In the genomic region with DNA sequence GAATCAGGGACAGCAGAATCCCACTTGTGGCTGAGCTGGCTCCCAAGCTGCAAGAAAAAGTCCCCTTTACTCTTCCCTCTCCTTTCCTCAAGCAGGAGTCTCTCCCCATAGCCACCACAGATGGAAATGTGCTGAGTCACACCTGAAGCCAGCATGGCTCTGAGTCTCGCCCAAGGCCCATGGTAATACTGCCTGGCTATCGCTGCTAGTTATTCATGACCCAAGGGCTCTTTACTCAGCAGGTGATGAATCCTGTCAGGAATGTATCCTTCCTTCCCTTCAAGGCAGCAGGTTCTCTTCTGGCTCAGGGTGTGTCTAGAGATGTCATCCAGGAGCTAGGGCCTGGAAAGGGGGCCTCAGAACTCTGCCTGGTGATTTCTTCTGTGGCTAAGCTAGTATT, we compare ENCODE assay signal across 15 cellular contexts.
DNase-seq lines count a peak whose midpoint lies in the region; ATAC-seq and TF ChIP-seq lines count a peak whose summit lies in the region.
"Had no signal": no experiment of that assay in that cellular context is flagged by ENCODE, and none has a peak within 500 bp of the region (broad histone marks: within the 10 kb centered on the region; RNA-seq: fewer than 3 reads in every experiment).

No MANE protein-coding gene starts in this region.

- H3F3A ChIP-seq in GM23338 (replicated peaks; ENCODE audit: low read depth) (no peaks in the 10 kb centered on the region), PC-9 (ENCODE audit: insufficient read depth, low read depth) (no peaks in the 10 kb centered on the region)

- H4K20me1 ChIP-seq in GM23338 (replicated peaks; ENCODE audit: insufficient read depth), result no peaks in the 10 kb centered on the region
- H4K20me1 ChIP-seq in PC-9 (ENCODE audit: insufficient read depth), result no peaks in the 10 kb centered on the region

- no peak for TF ChIP-seq POLR2A in transverse colon (IDR thresholded peaks at IDR 0.05)
- no peak for TF ChIP-seq POLR2A in right lobe of liver (IDR thresholded peaks at IDR 0.05)

- peaks cover 25% of the 10 kb centered on the region for H3K9me3 Mint-ChIP-seq in GM23338
- H3K9me3 Mint-ChIP-seq in endodermal cell, result peaks cover 16% of the 10 kb centered on the region

- no peak overlapping the region for H3K18ac ChIP-seq in mesendoderm (ENCODE audit: low read length)

- H3K4me3 ChIP-seq in GM23338 (no peak overlapping the region), PC-9 (no peak overlapping the region), endodermal cell (ENCODE audit: low read length) (no peak overlapping the region), mesendoderm (ENCODE audit: low read length) (no peak overlapping the region), transverse colon (no peak overlapping the region), right lobe of liver (no peak overlapping the region), BE2C (ENCODE audit: low read depth, low read length) (no peak overlapping the region)

- BruUV-seq in PC-9 (replicated peaks; lab: Mats Ljungman, UMichigan), result no TSS peak

- H3K27ac ChIP-seq in GM23338 (ENCODE audit: low read depth), result no peak overlapping the region
- H3K27ac ChIP-seq in PC-9, result no peak overlapping the region
- no peak overlapping the region for H3K27ac ChIP-seq in endodermal cell (ENCODE audit: low read depth, low read length)
- H3K27ac ChIP-seq in mesendoderm (ENCODE audit: low read depth, low read length), result no peak overlapping the region
- no peak overlapping the region for H3K27ac ChIP-seq in transverse colon
- no peak overlapping the region for H3K27ac ChIP-seq in right lobe of liver
- H3K27ac ChIP-seq: C4-2B had no signal

- H3K23ac ChIP-seq in mesendoderm (ENCODE audit: low read length), result no peak overlapping the region

- H3K27me3 ChIP-seq in GM23338 (ENCODE audit: insufficient read depth) (no peaks in the 10 kb centered on the region), PC-9 (ENCODE audit: insufficient read depth, low read depth) (no peaks in the 10 kb centered on the region), endodermal cell (ENCODE audit: control insufficient read depth, insufficient read depth, low read length, poor library complexity, severe bottlenecking) (no peaks in the 10 kb centered on the region), mesendoderm (ENCODE audit: insufficient read depth, low read length, poor library complexity) (no peaks in the 10 kb centered on the region), transverse colon (no peaks in the 10 kb centered on the region), right lobe of liver (no peaks in the 10 kb centered on the region), BE2C (no peaks in the 10 kb centered on the region)

- POLR2A ChIA-PET in PC-9 (lab: Charles Lee; ENCODE audit: unreplicated experiment), result no interaction called here

- no peak overlapping the region for H3K9ac ChIP-seq in endodermal cell (ENCODE audit: extremely low read depth, low read length, poor library complexity, severe bottlenecking)
- no peak overlapping the region for H3K9ac ChIP-seq in mesendoderm (ENCODE audit: low read length)

- no peak overlapping the region for H4K8ac ChIP-seq in mesendoderm (ENCODE audit: low read depth, low read length)

- DNase-seq in GM23338 (ENCODE audit: low spot score) (no peak), PC-9 (peak; percentile 6 to 37), endodermal cell (peak; percentile 58), mesendoderm (peak; percentile 71), transverse colon (no peak), right lobe of liver (no peak), BE2C (no peak)
- DNase-seq in stimulated activated CD4-positive, alpha-beta T cell treated with anti-CD3 and anti-CD28 coated beads, Interleukin-1b, Interleukin-23, amount 100 ng/mL, for 48 hours, result no peak
- DNase-seq: CD4-positive, alpha-beta memory T cell; DMS153; DND-41; GF-D8 had no signal

- in situ Hi-C loops in transverse colon (cut with MboI; ENCODE audit: low pct_ligation_motif_present in 1 of 4, low pct_unique_long_range_greater_than_20kb in 1 of 4, low sequenced_read_pairs in 3 of 4), result no loop called here

- TF ChIP-seq CTCF in GM23338 (conservative IDR thresholded peaks at IDR 0.05; ENCODE audit: low read depth in 2 of 2), result no peak
- no peak for TF ChIP-seq CTCF in PC-9 (conservative IDR thresholded peaks at IDR 0.05)
- no peak for TF ChIP-seq CTCF in endodermal cell (conservative IDR thresholded peaks at IDR 0.05)
- TF ChIP-seq CTCF in transverse colon (IDR thresholded peaks at IDR 0.05), result no peak
- no peak for TF ChIP-seq CTCF in right lobe of liver (IDR thresholded peaks at IDR 0.05)
- TF ChIP-seq CTCF in BE2C (IDR thresholded peaks at IDR 0.05; ENCODE audit: low read depth, low read length), result no peak

- H3K36me3 ChIP-seq in GM23338 (ENCODE audit: insufficient read depth), result no peaks in the 10 kb centered on the region
- no peaks in the 10 kb centered on the region for H3K36me3 ChIP-seq in PC-9 (ENCODE audit: low read depth)
- H3K36me3 ChIP-seq in endodermal cell (ENCODE audit: control insufficient read depth, insufficient read depth, low read length), result no peaks in the 10 kb centered on the region
- H3K36me3 ChIP-seq in mesendoderm (ENCODE audit: control insufficient read depth, insufficient read depth, low read length), result no peaks in the 10 kb centered on the region
- no peaks in the 10 kb centered on the region for H3K36me3 ChIP-seq in transverse colon
- no peaks in the 10 kb centered on the region for H3K36me3 ChIP-seq in right lobe of liver
- H3K36me3 ChIP-seq in BE2C, result no peaks in the 10 kb centered on the region

- H3K27me3 Mint-ChIP-seq in GM23338 (ENCODE audit: insufficient read depth, low read depth, poor library complexity) (peaks cover 2% of the 10 kb centered on the region), endodermal cell (ENCODE audit: insufficient read depth) (no peaks in the 10 kb centered on the region)
- H3K27me3 Mint-ChIP-seq: B cell; CD4-positive, alpha-beta memory T cell had no signal

- H2BK15ac ChIP-seq in mesendoderm (replicated peaks; ENCODE audit: low read depth), result no peak overlapping the region

- H3K9me2 ChIP-seq in GM23338 (ENCODE audit: insufficient read depth) (peaks cover 9% of the 10 kb centered on the region), PC-9 (ENCODE audit: insufficient read depth) (no peaks in the 10 kb centered on the region)

- no peak overlapping the region for H3K27ac Mint-ChIP-seq in GM23338
- H3K27ac Mint-ChIP-seq in endodermal cell, result peak overlapping the region; percentile 30
- H3K27ac Mint-ChIP-seq: B cell; CD4-positive, alpha-beta memory T cell had no signal

- intact Hi-C loops in PC-9 (cut with micrococcal nuclease; ENCODE audit: unreplicated experiment) (no loop called here), transverse colon (cut with DNase I; ENCODE audit: low total_unique reads) (no loop called here), right lobe of liver (cut with DNase I) (no loop called here)

- TF ChIP-seq EP300 in transverse colon (IDR thresholded peaks at IDR 0.05; ENCODE audit: low read depth), result no peak

- CTCF ChIA-PET in PC-9 (lab: Charles Lee), result no interaction called here

- H3K4me3 Mint-ChIP-seq in GM23338 (no peak overlapping the region), endodermal cell (no peak overlapping the region)
- H3K4me3 Mint-ChIP-seq: B cell; CD4-positive, alpha-beta memory T cell had no signal

- H3K79me1 ChIP-seq in mesendoderm (ENCODE audit: low read length), result no peaks in the 10 kb centered on the region

- no peak overlapping the region for H2AK5ac ChIP-seq in mesendoderm (ENCODE audit: low read length)

- no peak overlapping the region for H2BK5ac ChIP-seq in mesendoderm (ENCODE audit: low read length)

- no peaks in the 10 kb centered on the region for H3K4me1 ChIP-seq in GM23338 (ENCODE audit: insufficient read depth)
- H3K4me1 ChIP-seq in PC-9 (replicated peaks; ENCODE audit: insufficient read depth), result no peaks in the 10 kb centered on the region
- H3K4me1 ChIP-seq in endodermal cell (ENCODE audit: control insufficient read depth, insufficient read depth, low read length), result no peaks in the 10 kb centered on the region
- H3K4me1 ChIP-seq in mesendoderm (ENCODE audit: control insufficient read depth, low read depth, low read length), result no peaks in the 10 kb centered on the region
- no peaks in the 10 kb centered on the region for H3K4me1 ChIP-seq in transverse colon
- H3K4me1 ChIP-seq in right lobe of liver, result no peaks in the 10 kb centered on the region
- H3K4me1 ChIP-seq in BE2C, result no peaks in the 10 kb centered on the region

- H3K4me1 Mint-ChIP-seq in GM23338, result no peaks in the 10 kb centered on the region; the same call in 2 of the 3 replicates
- H3K4me1 Mint-ChIP-seq in endodermal cell, result no peaks in the 10 kb centered on the region
- H3K4me1 Mint-ChIP-seq: B cell; CD4-positive, alpha-beta memory T cell had no signal

- peak overlapping the region; percentile 66; the same call in 1 of the 2 replicates for H2AFZ ChIP-seq in GM23338
- no peak overlapping the region for H2AFZ ChIP-seq in PC-9

- ATAC-seq in GM23338 (no peak), right lobe of liver (no peak)
- ATAC-seq: HCT116 had no signal

- H3K4ac ChIP-seq in mesendoderm (ENCODE audit: low read depth, low read length), result no peak overlapping the region

- H2BK120ac ChIP-seq in mesendoderm (ENCODE audit: low read depth, low read length), result no peak overlapping the region

- 82 to 90% methylated on average over 2 of the region's 2 CpGs for WGBS in endodermal cell (ENCODE audit: insufficient coverage in 1 of 2, insufficient read length in 1 of 2), 2 experiments
- WGBS in mesendoderm (ENCODE audit: extremely low coverage, insufficient coverage, low lambda C conversion rate), result no CpG with 5 or more reads among the region's 2 CpGs
- 83 to 100% methylated on average over 1 to 2 of the region's 2 CpGs for WGBS in transverse colon (ENCODE audit: low coverage in 1 of 2), 2 donors
- 79% methylated on average over 2 of the region's 2 CpGs for WGBS in right lobe of liver (ENCODE audit: insufficient coverage, low coverage, low lambda C conversion rate, missing lambda C conversion rate)

- H3K79me2 ChIP-seq in GM23338 (replicated peaks; ENCODE audit: insufficient read depth), result no peaks in the 10 kb centered on the region
- H3K79me2 ChIP-seq in PC-9 (ENCODE audit: low read depth), result no peaks in the 10 kb centered on the region
- H3K79me2 ChIP-seq in mesendoderm (ENCODE audit: control insufficient read depth, insufficient read depth, low read length), result no peaks in the 10 kb centered on the region

- no peak overlapping the region for H4K5ac ChIP-seq in mesendoderm (ENCODE audit: low read length)

- H3K36me3 Mint-ChIP-seq in GM23338 (ENCODE audit: low read depth) (peaks cover 14% of the 10 kb centered on the region), endodermal cell (ENCODE audit: low read depth) (no peaks in the 10 kb centered on the region)
- H3K36me3 Mint-ChIP-seq: CD4-positive, alpha-beta memory T cell had no signal

- H3K4me2 ChIP-seq in GM23338 (no peak overlapping the region), PC-9 (no peak overlapping the region), mesendoderm (ENCODE audit: low read length) (no peak overlapping the region)

- H3K9me3 ChIP-seq in PC-9 (ENCODE audit: insufficient read depth, low read depth), result no peaks in the 10 kb centered on the region; the same call in 1 of the 2 replicates
- peaks cover 4% of the 10 kb centered on the region for H3K9me3 ChIP-seq in endodermal cell (ENCODE audit: control insufficient read depth, low read length)
- peaks cover 0 to 6% of the 10 kb centered on the region in 2 donors for H3K9me3 ChIP-seq in transverse colon
- no peaks in the 10 kb centered on the region for H3K9me3 ChIP-seq in right lobe of liver
- peaks cover 3% of the 10 kb centered on the region; the same call in 1 of the 2 replicates for H3K9me3 ChIP-seq in BE2C

- no peak overlapping the region for H3K56ac ChIP-seq in mesendoderm (ENCODE audit: low read length)

Comparison
In these comparisons a context has a peak if more than half of its experiments do, and no peak if none do; other contexts are left out.
1. DNase-seq: peak in PC-9 (2 of 2), endodermal cell (single experiment) and mesendoderm (single experiment); none in GM23338 (single experiment), stimulated activated CD4-positive, alpha-beta T cell treated with anti-CD3 and anti-CD28 coated beads, Interleukin-1b, Interleukin-23, amount 100 ng/mL, for 48 hours (single experiment), transverse colon (single experiment), right lobe of liver (0 of 3) and BE2C (single experiment).